Comparison of ENCODE assay signal across 11 cellular contexts in genomic region chr10:71222541-71223364, GRCh38. TPM values are rescaled to one million over a fixed set of nuclear protein-coding genes. Genes with fewer than 3 reads are reported as not detected.
DNase-seq lines count a peak whose midpoint lies in the region; ATAC-seq, FAIRE-seq and TF ChIP-seq lines count a peak whose summit lies in the region.
"Had no signal": no experiment of that assay in that cellular context is flagged by ENCODE, and none has a peak within 500 bp of the region (broad histone marks: within the 10 kb centered on the region; RNA-seq: fewer than 3 reads in every experiment).

No MANE protein-coding gene starts in this region.

- no peak overlapping the region for H3K4me3 ChIP-seq in right cardiac atrium (ENCODE audit: low read length)
- no peak overlapping the region for H3K4me3 ChIP-seq in right atrium auricular region
- H3K4me3 ChIP-seq in kidney (ENCODE audit: low read length in 2 of 2): no peak overlapping the region

- H3K9me3 ChIP-seq in right cardiac atrium (ENCODE audit: control insufficient read depth, low read length) (no peaks in the 10 kb centered on the region), right atrium auricular region (no peaks in the 10 kb centered on the region), kidney (ENCODE audit: control insufficient read depth in 1 of 2, low read length in 2 of 2) (no peaks in the 10 kb centered on the region)

- H3K27me3 ChIP-seq in right cardiac atrium (ENCODE audit: control insufficient read depth, insufficient read depth) (no peaks in the 10 kb centered on the region), right atrium auricular region (no peaks in the 10 kb centered on the region)

- ATAC-seq in right cardiac atrium (no peak), WTC11 (peak; percentile 62), HG02763 (IDR thresholded peaks at IDR 0.05; ENCODE audit: unreplicated experiment) (no peak)

- no peak for FAIRE-seq in kidney (lab: Jason Lieb, UNC)

- H3K36me3 ChIP-seq in right atrium auricular region (no peaks in the 10 kb centered on the region), kidney (ENCODE audit: control insufficient read depth in 1 of 2, insufficient read depth in 2 of 2, low read length in 2 of 2) (no peaks in the 10 kb centered on the region)

- H3K4me1 Mint-ChIP-seq in WTC11: peaks cover 53% of the 10 kb centered on the region

- H3K27me3 Mint-ChIP-seq in WTC11 (ENCODE audit: low read depth): 0 out of 2 replicates have a peak, but pooled peaks cover 3% of the 10 kb centered on the region

- no peak overlapping the region for H3K4me3 Mint-ChIP-seq in WTC11
- H3K4me3 Mint-ChIP-seq: stimulated activated naive CD8-positive, alpha-beta T cell treated with anti-CD3 and anti-CD28 coated beads, Interleukin-15, Interleukin-2, amounts not matched to agents 100 ng/mL and 50 ng/mL, for 24 hours had no signal

- CTCF ChIA-PET in WTC11 (lab: Charles Lee): interaction anchor here (0.6 to 2.6 kb wide), 26 partner anchors 9 to 320 kb away, joined by 3 to 13 read pairs (median 4); partner anchors contain the start of gene UNC5B

- TF ChIP-seq CTCF in right atrium auricular region (IDR thresholded peaks at IDR 0.05): no peak
- TF ChIP-seq CTCF in WTC11 (IDR thresholded peaks at IDR 0.05): 0 out of 2 replicates have a peak, but pooled peaks have one; percentile 16
- TF ChIP-seq CTCF in kidney (IDR thresholded peaks at IDR 0.05; ENCODE audit: borderline replicate concordance, extremely low read depth, insufficient read depth): no peak

- DNase-seq in right cardiac atrium (peak in 1 of 3 donors; percentile 45), right atrium auricular region (ENCODE audit: low spot score) (no peak), WTC11 (ENCODE audit: low spot score) (peak; percentile 46), kidney (peak; percentile 51), HuH-7.5 (ENCODE audit: low spot score) (no peak), HT-29 (ENCODE audit: low spot score) (no peak)
- no peak for DNase-seq in stimulated activated naive CD4-positive, alpha-beta T cell treated with Interleukin-2 at 50 U/mL for 16 hours (lab: John Stamatoyannopoulos, UW)
- DNase-seq: activated CD4-positive, alpha-beta T cell treated with anti-CD3 and anti-CD28 coated beads, Interleukin-2, amount 50 U/mL, for 48 hours; amygdala had no signal

- peaks cover 13% of the 10 kb centered on the region for H3K4me1 ChIP-seq in right cardiac atrium (ENCODE audit: control insufficient read depth, insufficient read depth, low read length)
- H3K4me1 ChIP-seq in right atrium auricular region: peaks cover 0 to 43% of the 10 kb centered on the region in 2 donors
- H3K4me1 ChIP-seq in kidney (ENCODE audit: control insufficient read depth in 1 of 2, insufficient read depth in 1 of 2, low read depth in 1 of 2, low read length in 2 of 2): peaks cover 0 to 17% of the 10 kb centered on the region in 2 donors

- 77% methylated on average over 11 of the region's 11 CpGs for WGBS in right cardiac atrium

- intact Hi-C loops in right cardiac atrium (cut with DNase I) (no loop called here), kidney (cut with DNase I) (no loop called here)

- no peak overlapping the region for H3K9ac ChIP-seq in kidney (ENCODE audit: low read length in 2 of 2)

- POLR2A ChIA-PET in WTC11 (lab: Charles Lee): interaction anchor here (1.0 to 1.1 kb wide), 2 partner anchors 15 to 43 kb away, joined by 3 read pairs; no protein-coding TSS in a partner anchor

- no peaks in the 10 kb centered on the region for H3K9me3 Mint-ChIP-seq in WTC11
- H3K9me3 Mint-ChIP-seq: stimulated activated naive CD8-positive, alpha-beta T cell treated with anti-CD3 and anti-CD28 coated beads, Interleukin-15, Interleukin-2, amounts not matched to agents 100 ng/mL and 50 ng/mL, for 24 hours had no signal

- H3K27ac ChIP-seq in right cardiac atrium (ENCODE audit: low read length) (peak overlapping the region; percentile 56), right atrium auricular region (no peak overlapping the region), kidney (ENCODE audit: low read depth in 2 of 2, low read length in 2 of 2) (no peak overlapping the region)

- H3K27ac Mint-ChIP-seq in WTC11: peak overlapping the region; percentile 95
- H3K27ac Mint-ChIP-seq: stimulated activated naive CD8-positive, alpha-beta T cell treated with anti-CD3 and anti-CD28 coated beads, Interleukin-15, Interleukin-2, amounts not matched to agents 100 ng/mL and 50 ng/mL, for 24 hours had no signal

- H3K36me3 Mint-ChIP-seq in WTC11: 0 out of 2 replicates have a peak, but pooled peaks cover 3% of the 10 kb centered on the region

TF ChIP-seq in WTC11, 78 proteins besides CTCF, POLR2A, EP300 and RAD21:
- TF ChIP-seq ZNF423 (CRISPR knock-in tag; IDR thresholded peaks at IDR 0.05) (peak; percentile 77), NR2C2 (CRISPR knock-in tag; IDR thresholded peaks at IDR 0.05) (no peak)
TF ChIP-seq in WTC11: peak in this region for 1.

RNA-seq across cellular contexts. Expression of gene UNC5B, which starts 10.4 kb away (rescaled TPM):
- 10 to 100 TPM; 17.0 to 26.6 (median 24.0) TPM for total RNA-seq in right cardiac atrium
- polyA plus RNA-seq in right cardiac atrium: 12.4 TPM
- total RNA-seq in right atrium auricular region: 10 to 100 TPM; 10.9 to 29.2 TPM
- 31.2 to 49.6 TPM (median 31.6 TPM) in 3 replicates for total RNA-seq in WTC11 (2021)
- total RNA-seq in kidney: 22.6 TPM
- polyA plus RNA-seq in kidney (ENCODE audit: insufficient read depth, low read depth, low replicate concordance): 5.5 TPM
- 0.21 and 0.51 TPM in 2 replicates for total RNA-seq in HT-29 (2014; rRNA removed; shearing (Covaris generic))

Comparison
In these comparisons a context has a peak if more than half of its experiments do, and no peak if none do; other contexts are left out.
1. DNase-seq: peak in WTC11 (single experiment) and kidney (single experiment); none in right atrium auricular region (single experiment), stimulated activated naive CD4-positive, alpha-beta T cell treated with Interleukin-2 at 50 U/mL for 16 hours (single experiment), HuH-7.5 (single experiment) and HT-29 (single experiment).